In the genomic region with DNA sequence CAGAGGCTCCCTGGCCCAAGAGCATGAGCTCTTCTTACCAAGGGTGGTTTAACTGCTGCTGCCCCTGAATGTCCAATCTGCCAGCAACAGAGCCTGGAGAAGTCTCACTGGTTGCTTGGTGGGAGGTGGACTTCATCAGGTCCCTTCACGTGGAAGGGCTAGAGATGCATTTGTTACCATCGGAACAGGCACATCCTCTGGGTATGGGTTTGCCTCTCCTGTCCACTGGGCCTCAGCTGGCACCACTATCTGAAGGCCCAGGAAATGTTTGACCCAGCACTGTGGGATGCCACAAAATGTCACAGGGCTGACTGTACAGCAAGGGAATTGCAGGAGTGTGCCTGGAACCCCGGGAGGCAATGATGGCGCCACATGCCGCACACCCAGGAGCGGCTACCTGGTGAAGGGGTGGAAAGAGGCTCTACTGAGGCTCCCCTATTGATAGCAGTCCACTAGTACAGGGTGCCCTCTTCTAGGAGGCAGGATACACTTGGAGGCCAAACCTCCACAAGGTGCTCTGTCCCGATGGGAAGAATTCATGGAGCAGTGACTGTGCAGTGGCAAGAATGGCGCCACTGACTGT, we compare ENCODE assay signal across 20 cellular contexts.
DNase-seq lines count a peak whose midpoint lies in the region; ATAC-seq and TF ChIP-seq lines count a peak whose summit lies in the region.
"Had no signal": no experiment of that assay in that cellular context is flagged by ENCODE, and none has a peak within 500 bp of the region (broad histone marks: within the 10 kb centered on the region; RNA-seq: fewer than 3 reads in every experiment).

No MANE protein-coding gene starts in this region.

- no peaks in the 10 kb centered on the region for H3K27me3 ChIP-seq in lung (ENCODE audit: control insufficient read depth, insufficient read depth)
- H3K27me3 ChIP-seq: BLaER1 treated with 17β-estradiol and CSF1 and Interleukin-3, amounts not matched to agents 10 nM and 100 nM had no signal

- no peak for TF ChIP-seq CTCF in lung (IDR thresholded peaks at IDR 0.05; ENCODE audit: control extremely low read depth, extremely low read depth)

- DNase-seq in activated naive CD8-positive, alpha-beta T cell treated with anti-CD3 and anti-CD28 coated beads, Interleukin-2, amount 50 U/mL, for 24 hours, result no peak
- DNase-seq in activated naive CD8-positive, alpha-beta T cell treated with anti-CD3 and anti-CD28 coated beads for 36 hours, result no peak
- DNase-seq in lung (ENCODE audit: low spot score) (peak; percentile 22), posterior vena cava (ENCODE audit: low spot score) (peak; percentile 56), NCI-H1436 treated with DMSO at 0.1 percent for 48 hours (lab: John Stamatoyannopoulos, UW) (no peak), NCI-H1092 (lab: John Stamatoyannopoulos, UW) (no peak)
- DNase-seq: CD4-positive, CD25-positive, alpha-beta regulatory T cell; CD8-positive, alpha-beta memory T cell; COR-L47; DMS 273 treated with DMSO at 0.1 percent for 48 hours; DMS53; DND-41; EL; GM23248 had no signal

- no peaks in the 10 kb centered on the region for H3K9me3 Mint-ChIP-seq in activated naive CD8-positive, alpha-beta T cell treated with anti-CD3 and anti-CD28 coated beads, Interleukin-2, amount 50 U/mL, for 24 hours
- no peaks in the 10 kb centered on the region for H3K9me3 Mint-ChIP-seq in activated naive CD8-positive, alpha-beta T cell treated with anti-CD3 and anti-CD28 coated beads for 36 hours

- H3K36me3 Mint-ChIP-seq in activated naive CD8-positive, alpha-beta T cell treated with anti-CD3 and anti-CD28 coated beads, Interleukin-2, amount 50 U/mL, for 24 hours (ENCODE audit: low read depth), result no peaks in the 10 kb centered on the region
- H3K36me3 Mint-ChIP-seq in activated naive CD8-positive, alpha-beta T cell treated with anti-CD3 and anti-CD28 coated beads for 36 hours, result no peaks in the 10 kb centered on the region
- H3K36me3 Mint-ChIP-seq: CD4-positive, CD25-positive, alpha-beta regulatory T cell; CD8-positive, alpha-beta memory T cell had no signal

- H3K4me3 ChIP-seq in lung, result no peak overlapping the region
- H3K4me3 ChIP-seq: BLaER1 treated with 17β-estradiol and CSF1 and Interleukin-3, amounts not matched to agents 10 nM and 100 nM; GM12878; GM23248; HAP-1 had no signal

- intact Hi-C loops in posterior vena cava (cut with DNase I), result no loop called here

- peak; percentile 15 for ATAC-seq in activated naive CD8-positive, alpha-beta T cell treated with anti-CD3 and anti-CD28 coated beads, Interleukin-2, amount 50 U/mL, for 24 hours
- no peak for ATAC-seq in lung (ENCODE audit: insufficient read depth, low FRiP score)
- no peak for ATAC-seq in GM21526 (IDR thresholded peaks at IDR 0.05; ENCODE audit: low FRiP score, unreplicated experiment)
- ATAC-seq: GM12878, HepG2 had no signal

- 97% methylated on average over 8 of the region's 8 CpGs for WGBS in lung, 2 donors

- H3K27me3 Mint-ChIP-seq in activated naive CD8-positive, alpha-beta T cell treated with anti-CD3 and anti-CD28 coated beads, Interleukin-2, amount 50 U/mL, for 24 hours, result no peaks in the 10 kb centered on the region
- peaks cover 10% of the 10 kb centered on the region for H3K27me3 Mint-ChIP-seq in activated naive CD8-positive, alpha-beta T cell treated with anti-CD3 and anti-CD28 coated beads for 36 hours
- H3K27me3 Mint-ChIP-seq: B cell; CD8-positive, alpha-beta memory T cell had no signal

- no peak overlapping the region for H3K27ac Mint-ChIP-seq in activated naive CD8-positive, alpha-beta T cell treated with anti-CD3 and anti-CD28 coated beads, Interleukin-2, amount 50 U/mL, for 24 hours
- H3K27ac Mint-ChIP-seq in activated naive CD8-positive, alpha-beta T cell treated with anti-CD3 and anti-CD28 coated beads for 36 hours, result no peak overlapping the region
- H3K27ac Mint-ChIP-seq: B cell; CD4-positive, CD25-positive, alpha-beta regulatory T cell; CD8-positive, alpha-beta memory T cell had no signal

- no peaks in the 10 kb centered on the region for H3K4me1 ChIP-seq in lung (ENCODE audit: control insufficient read depth in 2 of 2, insufficient read depth in 2 of 2, low read length in 2 of 2)
- H3K4me1 ChIP-seq: HAP-1 had no signal

- H3K4me3 Mint-ChIP-seq in activated naive CD8-positive, alpha-beta T cell treated with anti-CD3 and anti-CD28 coated beads, Interleukin-2, amount 50 U/mL, for 24 hours, result no peak overlapping the region
- H3K4me3 Mint-ChIP-seq in activated naive CD8-positive, alpha-beta T cell treated with anti-CD3 and anti-CD28 coated beads for 36 hours, result no peak overlapping the region
- H3K4me3 Mint-ChIP-seq: B cell; CD4-positive, CD25-positive, alpha-beta regulatory T cell; CD8-positive, alpha-beta memory T cell had no signal

- H3K27ac ChIP-seq in lung (ENCODE audit: low read depth in 1 of 2, low read length in 1 of 2), result no peak overlapping the region
- H3K27ac ChIP-seq: BLaER1 treated with 17β-estradiol and CSF1 and Interleukin-3, amounts not matched to agents 10 nM and 100 nM; GM23248 had no signal

- peaks cover 0 to 4% of the 10 kb centered on the region in 2 donors for H3K9me3 ChIP-seq in lung (ENCODE audit: control insufficient read depth in 2 of 2, insufficient read depth in 1 of 2, low read length in 1 of 2)
- H3K9me3 ChIP-seq: BLaER1 treated with 17β-estradiol and CSF1 and Interleukin-3, amounts not matched to agents 10 nM and 100 nM; HAP-1 had no signal

- H3K36me3 ChIP-seq in lung (ENCODE audit: control insufficient read depth in 2 of 2, insufficient read depth in 2 of 2, low read length in 2 of 2), result no peaks in the 10 kb centered on the region
- H3K36me3 ChIP-seq: BLaER1 treated with 17β-estradiol and CSF1 and Interleukin-3, amounts not matched to agents 10 nM and 100 nM; HAP-1 had no signal

- no peaks in the 10 kb centered on the region for H3K4me1 Mint-ChIP-seq in activated naive CD8-positive, alpha-beta T cell treated with anti-CD3 and anti-CD28 coated beads, Interleukin-2, amount 50 U/mL, for 24 hours
- H3K4me1 Mint-ChIP-seq in activated naive CD8-positive, alpha-beta T cell treated with anti-CD3 and anti-CD28 coated beads for 36 hours, result no peaks in the 10 kb centered on the region
- H3K4me1 Mint-ChIP-seq: B cell; CD4-positive, CD25-positive, alpha-beta regulatory T cell; CD8-positive, alpha-beta memory T cell had no signal

Comparison
In these comparisons a context has a peak if more than half of its experiments do, and no peak if none do; other contexts are left out.
1. DNase-seq: peak in lung (single experiment) and posterior vena cava (single experiment); none in activated naive CD8-positive, alpha-beta T cell treated with anti-CD3 and anti-CD28 coated beads, Interleukin-2, amount 50 U/mL, for 24 hours (single experiment), activated naive CD8-positive, alpha-beta T cell treated with anti-CD3 and anti-CD28 coated beads for 36 hours (single experiment), NCI-H1436 treated with DMSO at 0.1 percent for 48 hours (single experiment) and NCI-H1092 (single experiment).